In genomic region chr3:147412917-147413711, GRCh38 we compare ENCODE assay signal across 10 cellular contexts. TPM values are rescaled to one million over a fixed set of nuclear protein-coding genes. Genes with fewer than 3 reads are reported as not detected.
DNase-seq lines count a peak whose midpoint lies in the region; ATAC-seq and TF ChIP-seq lines count a peak whose summit lies in the region.
"Had no signal": no experiment of that assay in that cellular context is flagged by ENCODE, and none has a peak within 500 bp of the region (broad histone marks: within the 10 kb centered on the region; RNA-seq: fewer than 3 reads in every experiment).

No MANE protein-coding gene starts in this region.

- DNase-seq in GM23338 (ENCODE audit: low spot score): peak; percentile 64
- DNase-seq in activated CD8-positive, alpha-beta T cell treated with anti-CD3 and anti-CD28 coated beads for 36 hours: no peak
- no peak for DNase-seq in fibroblast of the aortic adventitia (ENCODE audit: low read depth)
- DNase-seq in retina: peak; percentile 89
- no peak for DNase-seq in NCI-H446 (lab: John Stamatoyannopoulos, UW)
- DNase-seq in NCI-H2029 treated with DMSO at 0.1 percent for 48 hours (lab: John Stamatoyannopoulos, UW): no peak
- DNase-seq: NCI-H345, T-helper 9 cell had no signal

- H3F3A ChIP-seq in GM23338 (replicated peaks; ENCODE audit: low read depth): peaks cover 36% of the 10 kb centered on the region

- ATAC-seq in GM23338 (peak; percentile 5), GM19351 (IDR thresholded peaks at IDR 0.05; ENCODE audit: unreplicated experiment) (no peak)
- no peak for ATAC-seq in activated CD8-positive, alpha-beta T cell treated with anti-CD3 and anti-CD28 coated beads for 36 hours

- H3K27ac Mint-ChIP-seq in GM23338: no peak overlapping the region
- peak overlapping the region; percentile 25 for H3K27ac Mint-ChIP-seq in activated CD8-positive, alpha-beta T cell treated with anti-CD3 and anti-CD28 coated beads for 36 hours

- H3K4me1 ChIP-seq in GM23338 (ENCODE audit: insufficient read depth): peaks cover 80% of the 10 kb centered on the region

- peaks cover 97% of the 10 kb centered on the region for H3K27me3 Mint-ChIP-seq in GM23338 (ENCODE audit: insufficient read depth, low read depth, poor library complexity)
- H3K27me3 Mint-ChIP-seq in activated CD8-positive, alpha-beta T cell treated with anti-CD3 and anti-CD28 coated beads for 36 hours: peaks cover 72% of the 10 kb centered on the region

- peaks cover 58% of the 10 kb centered on the region for H3K4me1 Mint-ChIP-seq in GM23338
- H3K4me1 Mint-ChIP-seq in activated CD8-positive, alpha-beta T cell treated with anti-CD3 and anti-CD28 coated beads for 36 hours (ENCODE audit: low read depth): peaks cover 36% of the 10 kb centered on the region

- POLR2A ChIA-PET in activated CD8-positive, alpha-beta T cell treated with anti-CD3 and anti-CD28 coated beads for 36 hours (lab: Charles Lee): interaction anchor here (0.7 kb wide), 1 partner anchor 16 kb away, joined by 3 read pairs; no protein-coding TSS in a partner anchor

- no peaks in the 10 kb centered on the region for H3K36me3 Mint-ChIP-seq in GM23338 (ENCODE audit: low read depth)
- H3K36me3 Mint-ChIP-seq in activated CD8-positive, alpha-beta T cell treated with anti-CD3 and anti-CD28 coated beads for 36 hours (ENCODE audit: low read depth): peaks cover 18% of the 10 kb centered on the region

- H3K9me3 Mint-ChIP-seq in GM23338: peaks cover 15% of the 10 kb centered on the region
- H3K9me3 Mint-ChIP-seq in activated CD8-positive, alpha-beta T cell treated with anti-CD3 and anti-CD28 coated beads for 36 hours: peaks cover 7% of the 10 kb centered on the region

- TF ChIP-seq CTCF in GM23338 (conservative IDR thresholded peaks at IDR 0.05; ENCODE audit: low read depth in 2 of 2) (no peak), fibroblast of the aortic adventitia (IDR thresholded peaks at IDR 0.05; ENCODE audit: insufficient read depth, low read length) (no peak)
- TF ChIP-seq CTCF in activated CD8-positive, alpha-beta T cell treated with anti-CD3 and anti-CD28 coated beads for 36 hours (IDR thresholded peaks at IDR 0.05): no peak

- peaks cover 98% of the 10 kb centered on the region for H3K27me3 ChIP-seq in GM23338 (ENCODE audit: insufficient read depth)

- no peaks in the 10 kb centered on the region for H3K36me3 ChIP-seq in GM23338 (ENCODE audit: insufficient read depth)

- no peaks in the 10 kb centered on the region for H3K9me2 ChIP-seq in GM23338 (ENCODE audit: insufficient read depth)

- H2AFZ ChIP-seq in GM23338: peak overlapping the region; percentile 12; the same call in 1 of the 2 replicates

- H3K79me2 ChIP-seq in GM23338 (replicated peaks; ENCODE audit: insufficient read depth): no peaks in the 10 kb centered on the region

- H3K4me3 ChIP-seq in GM23338 (peak overlapping the region; percentile 71), fibroblast of the aortic adventitia (ENCODE audit: low read depth, low read length) (peak overlapping the region; percentile 35)

- intact Hi-C loops in activated CD8-positive, alpha-beta T cell treated with anti-CD3 and anti-CD28 coated beads for 36 hours (cut with micrococcal nuclease): loop anchor here (10.0 kb wide), 1 partner anchor 58 kb away; no protein-coding TSS in a partner anchor

- H3K27ac ChIP-seq in GM23338 (ENCODE audit: low read depth): no peak overlapping the region

- H4K20me1 ChIP-seq in GM23338 (replicated peaks; ENCODE audit: insufficient read depth): no peaks in the 10 kb centered on the region

- CTCF ChIA-PET in activated CD8-positive, alpha-beta T cell treated with anti-CD3 and anti-CD28 coated beads for 36 hours (lab: Charles Lee): interaction anchor here (2.3 kb wide), 1 partner anchor 21 kb away, joined by 5 read pairs; no protein-coding TSS in a partner anchor

- H3K4me2 ChIP-seq in GM23338: peak overlapping the region; percentile 95

- H3K4me3 Mint-ChIP-seq in GM23338: peak overlapping the region; percentile 69
- peak overlapping the region; percentile 62 for H3K4me3 Mint-ChIP-seq in activated CD8-positive, alpha-beta T cell treated with anti-CD3 and anti-CD28 coated beads for 36 hours

TF ChIP-seq in GM23338, 12 proteins besides CTCF, POLR2A, EP300 and RAD21 (continues in another document):
- TF ChIP-seq EZH2 (IDR thresholded peaks at IDR 0.05; ENCODE audit: low read depth, unreplicated experiment) (peak; percentile 98), ZNF462 (CRISPR knock-in tag; IDR thresholded peaks at IDR 0.05) (no peak), STAT1 (IDR thresholded peaks at IDR 0.05; ENCODE audit: unreplicated experiment) (no peak), POLR2AphosphoS5 (IDR thresholded peaks at IDR 0.05; ENCODE audit: low read depth) (no peak), CREB1 (CRISPR knock-in tag; IDR thresholded peaks at IDR 0.05; ENCODE audit: low read depth) (no peak)

RNA-seq across cellular contexts. Expression of gene ZIC1, which starts 3.9 kb away (rescaled TPM):
- 0.19 and 0.21 TPM in 2 replicates for total RNA-seq in GM23338 (2014; rRNA removed; shearing (Covaris generic))
- 0.95 and 1.4 TPM in 2 replicates for polyA plus RNA-seq in GM23338 (2016; fragmentation: Nextera tagmentation; extraction: Ambion mirVana)
- total RNA-seq in activated CD8-positive, alpha-beta T cell treated with anti-CD3 and anti-CD28 coated beads for 36 hours: not detected
- total RNA-seq in fibroblast of the aortic adventitia (ENCODE audit: low replicate concordance): 0.18 TPM in 1 of 2 replicates, not detected in the other
- total RNA-seq: lung microvascular endothelial cell had no signal

RNA-seq across cellular contexts. Expression of gene ZIC4, which starts 6.8 kb away (rescaled TPM):
- not detected in 2 replicates for total RNA-seq in GM23338 (2014; rRNA removed; shearing (Covaris generic))
- 0.12 TPM in 1 of 2 replicates, not detected in the other for polyA plus RNA-seq in GM23338 (2016; fragmentation: Nextera tagmentation; extraction: Ambion mirVana)
- total RNA-seq in activated CD8-positive, alpha-beta T cell treated with anti-CD3 and anti-CD28 coated beads for 36 hours: not detected
- not detected in 2 replicates for total RNA-seq in fibroblast of the aortic adventitia (ENCODE audit: low replicate concordance)
- total RNA-seq: lung microvascular endothelial cell had no signal

Comparison
In these comparisons a context has a peak if more than half of its experiments do, and no peak if none do; other contexts are left out.
1. DNase-seq: peak in GM23338 (single experiment) and retina (single experiment); none in activated CD8-positive, alpha-beta T cell treated with anti-CD3 and anti-CD28 coated beads for 36 hours (single experiment), fibroblast of the aortic adventitia (single experiment), NCI-H446 (0 of 2) and NCI-H2029 treated with DMSO at 0.1 percent for 48 hours (single experiment).